ENCODE assay signal across 19 cellular contexts in the genomic region with DNA sequence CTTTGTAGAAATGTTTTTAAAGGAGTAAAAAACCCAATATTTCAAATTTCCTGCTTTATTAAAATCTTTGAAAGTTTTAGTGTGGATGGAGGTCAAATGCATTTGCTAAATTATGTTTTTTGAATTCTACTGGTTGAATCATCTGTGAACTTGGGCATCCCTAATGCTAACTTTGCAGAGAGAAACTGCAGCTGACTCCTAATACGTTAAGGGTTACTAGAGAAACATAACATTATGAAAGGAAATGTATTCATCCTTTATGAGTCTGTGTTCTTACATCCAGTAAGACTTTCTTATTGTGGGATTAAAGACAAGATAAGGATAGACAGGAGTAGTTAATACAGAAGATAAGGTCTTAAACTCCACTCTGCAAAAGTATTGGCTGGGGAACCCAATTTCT.
A peak's percentile ranks its signal among the peaks of the same experiment; 100 is the strongest.
DNase-seq lines count a peak whose midpoint lies in the region; ATAC-seq and TF ChIP-seq lines count a peak whose summit lies in the region.
"Had no signal": no experiment of that assay in that cellular context is flagged by ENCODE, and none has a peak within 500 bp of the region (broad histone marks: within the 10 kb centered on the region; RNA-seq: fewer than 3 reads in every experiment).

No MANE protein-coding gene starts in this region.

- no peaks in the 10 kb centered on the region for H4K20me1 ChIP-seq in SK-N-SH (ENCODE audit: insufficient read depth)
- H4K20me1 ChIP-seq: BLaER1 had no signal

- no peak for TF ChIP-seq RAD21 in SK-N-SH (IDR thresholded peaks at IDR 0.05; ENCODE audit: low read length)

- no peaks in the 10 kb centered on the region for H3K27me3 ChIP-seq in SK-N-SH (ENCODE audit: insufficient read depth)
- H3K27me3 ChIP-seq: BLaER1 had no signal

- POLR2A ChIA-PET in SK-N-SH (lab: Yijun Ruan, JAX): no interaction called here

- peaks cover 13% of the 10 kb centered on the region for H3F3A ChIP-seq in SK-N-SH (replicated peaks; ENCODE audit: insufficient read depth)

- TF ChIP-seq CTCF in AG10803 (conservative IDR thresholded peaks at IDR 0.05; ENCODE audit: low read length) (no peak), SK-N-SH (IDR thresholded peaks at IDR 0.05) (no peak), fibroblast of mammary gland (conservative IDR thresholded peaks at IDR 0.05; ENCODE audit: control insufficient read depth, insufficient read depth, low read depth, low read length) (no peak), mesothelial cell of epicardium (IDR thresholded peaks at IDR 0.05; ENCODE audit: unreplicated experiment) (no peak)

- H3K79me2 ChIP-seq in SK-N-SH (ENCODE audit: insufficient read depth): no peaks in the 10 kb centered on the region

- 0 out of 2 replicates have a peak overlapping the region, but pooled peaks have one; percentile 20 for H3K4me2 ChIP-seq in SK-N-SH
- H3K4me2 ChIP-seq: BLaER1 had no signal

- no peaks in the 10 kb centered on the region for H3K36me3 ChIP-seq in SK-N-SH (replicated peaks in 1 of 2; ENCODE audit: control insufficient read depth in 1 of 2, insufficient read depth in 2 of 2, low read length in 1 of 2)
- H3K36me3 ChIP-seq: BLaER1 had no signal

- H3K27ac ChIP-seq in SK-N-SH (ENCODE audit: low read depth in 2 of 2, low read length in 1 of 2): peak overlapping the region in 1 of 2 experiments; percentile 39; a peak in 2 of 4 replicates
- H3K27ac ChIP-seq: BLaER1 had no signal

- no peaks in the 10 kb centered on the region for H3K36me3 Mint-ChIP-seq in mesothelial cell of epicardium
- H3K36me3 Mint-ChIP-seq: CD4-positive, alpha-beta memory T cell had no signal

- H3K4me1 ChIP-seq in SK-N-SH (ENCODE audit: control insufficient read depth in 1 of 2, insufficient read depth in 2 of 2, low read depth in 1 of 2, low read length in 1 of 2): peaks cover 0 to 18% of the 10 kb centered on the region in 2 experiments; a peak in 3 of 4 replicates
- H3K4me1 ChIP-seq: BLaER1 had no signal

- WGBS in SK-N-SH (ENCODE audit: low lambda C conversion rate): 74% methylated on average over 1 of the region's 1 CpG

- CTCF ChIA-PET in SK-N-SH (lab: Yijun Ruan, JAX): interaction anchor here (4.2 kb wide), 1 partner anchor 22 kb away, joined by 16 read pairs; no protein-coding TSS in a partner anchor

- H3K4me1 Mint-ChIP-seq in mesothelial cell of epicardium: peaks cover 30% of the 10 kb centered on the region

- no peaks in the 10 kb centered on the region for H3K9me2 ChIP-seq in SK-N-SH

- no peaks in the 10 kb centered on the region for H3K27me3 Mint-ChIP-seq in mesothelial cell of epicardium (ENCODE audit: low read depth)

- no peak for TF ChIP-seq EP300 in SK-N-SH (IDR thresholded peaks at IDR 0.05; ENCODE audit: borderline replicate concordance in 1 of 2, low read depth in 1 of 2, low read length in 1 of 2)

- H3K9ac ChIP-seq in SK-N-SH: 0 out of 2 replicates have a peak overlapping the region, but pooled peaks have one; percentile 1
- H3K9ac ChIP-seq: BLaER1 had no signal

- no peaks in the 10 kb centered on the region for H3K9me3 Mint-ChIP-seq in mesothelial cell of epicardium
- H3K9me3 Mint-ChIP-seq: CD4-positive, alpha-beta memory T cell had no signal

- H3K4me3 Mint-ChIP-seq in mesothelial cell of epicardium: no peak overlapping the region
- H3K4me3 Mint-ChIP-seq: CD4-positive, alpha-beta memory T cell had no signal

- no peaks in the 10 kb centered on the region for H3K9me3 ChIP-seq in SK-N-SH
- H3K9me3 ChIP-seq: BLaER1 had no signal

- H2AFZ ChIP-seq in SK-N-SH (ENCODE audit: low read depth): no peak overlapping the region

- H3K4me3 ChIP-seq in AG10803 (ENCODE audit: low read length) (no peak overlapping the region), SK-N-SH (ENCODE audit: low read depth in 2 of 2, low read length in 1 of 2) (no peak overlapping the region), fibroblast of mammary gland (ENCODE audit: control insufficient read depth, low read depth, low read length) (no peak overlapping the region)
- H3K4me3 ChIP-seq: BLaER1 had no signal

- DNase-seq in AG10803 (ENCODE audit: low read depth) (peak; percentile 24), SK-N-SH (no peak), fibroblast of mammary gland (ENCODE audit: low read depth) (peak; percentile 17), mesothelial cell of epicardium (ENCODE audit: low spot score in 2 of 2, unreplicated experiment in 2 of 2) (no peak), DMS79 (lab: John Stamatoyannopoulos, UW) (no peak), anterior cingulate cortex (lab: John Stamatoyannopoulos, UW) (no peak)
- no peak for DNase-seq in stimulated activated naive CD4-positive, alpha-beta T cell treated with Interleukin-2 at 50 U/mL for 16 hours (lab: John Stamatoyannopoulos, UW)
- DNase-seq: CD4-positive, alpha-beta memory T cell; DMS153; EL; H7; Kasumi-1; NCI-H1105; NCI-H1694 treated with DMSO at 0.1 percent for 48 hours; NCI-H510A treated with DMSO at 0.1 percent for 48 hours; NCI-H774; SHP77 treated with DMSO at 0.1 percent for 48 hours had no signal

- peak overlapping the region; percentile 31 for H3K27ac Mint-ChIP-seq in mesothelial cell of epicardium
- H3K27ac Mint-ChIP-seq: CD4-positive, alpha-beta memory T cell had no signal

- ATAC-seq in GM21723 (IDR thresholded peaks at IDR 0.05; ENCODE audit: unreplicated experiment): no peak

TF ChIP-seq in SK-N-SH, 30 proteins besides CTCF, POLR2A, EP300 and RAD21:
- TF ChIP-seq, protein P1, sequence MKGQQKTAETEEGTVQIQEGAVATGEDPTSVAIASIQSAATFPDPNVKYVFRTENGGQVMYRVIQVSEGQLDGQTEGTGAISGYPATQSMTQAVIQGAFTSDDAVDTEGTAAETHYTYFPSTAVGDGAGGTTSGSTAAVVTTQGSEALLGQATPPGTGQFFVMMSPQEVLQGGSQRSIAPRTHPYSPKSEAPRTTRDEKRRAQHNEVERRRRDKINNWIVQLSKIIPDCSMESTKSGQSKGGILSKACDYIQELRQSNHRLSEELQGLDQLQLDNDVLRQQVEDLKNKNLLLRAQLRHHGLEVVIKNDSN (IDR thresholded peaks at IDR 0.05; ENCODE audit: borderline replicate concordance, low read depth): no peak
- TF ChIP-seq, protein P2, sequence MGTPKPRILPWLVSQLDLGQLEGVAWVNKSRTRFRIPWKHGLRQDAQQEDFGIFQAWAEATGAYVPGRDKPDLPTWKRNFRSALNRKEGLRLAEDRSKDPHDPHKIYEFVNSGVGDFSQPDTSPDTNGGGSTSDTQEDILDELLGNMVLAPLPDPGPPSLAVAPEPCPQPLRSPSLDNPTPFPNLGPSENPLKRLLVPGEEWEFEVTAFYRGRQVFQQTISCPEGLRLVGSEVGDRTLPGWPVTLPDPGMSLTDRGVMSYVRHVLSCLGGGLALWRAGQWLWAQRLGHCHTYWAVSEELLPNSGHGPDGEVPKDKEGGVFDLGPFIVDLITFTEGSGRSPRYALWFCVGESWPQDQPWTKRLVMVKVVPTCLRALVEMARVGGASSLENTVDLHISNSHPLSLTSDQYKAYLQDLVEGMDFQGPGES (IDR thresholded peaks at IDR 0.05; ENCODE audit: low read depth, low read length): no peak
- no peak for TF ChIP-seq MXI1 (IDR thresholded peaks at IDR 0.05; ENCODE audit: low read depth, low read length)
- TF ChIP-seq EZH2phosphoT487 (IDR thresholded peaks at IDR 0.05; ENCODE audit: borderline replicate concordance, low read depth): no peak
- TF ChIP-seq, protein P3, sequence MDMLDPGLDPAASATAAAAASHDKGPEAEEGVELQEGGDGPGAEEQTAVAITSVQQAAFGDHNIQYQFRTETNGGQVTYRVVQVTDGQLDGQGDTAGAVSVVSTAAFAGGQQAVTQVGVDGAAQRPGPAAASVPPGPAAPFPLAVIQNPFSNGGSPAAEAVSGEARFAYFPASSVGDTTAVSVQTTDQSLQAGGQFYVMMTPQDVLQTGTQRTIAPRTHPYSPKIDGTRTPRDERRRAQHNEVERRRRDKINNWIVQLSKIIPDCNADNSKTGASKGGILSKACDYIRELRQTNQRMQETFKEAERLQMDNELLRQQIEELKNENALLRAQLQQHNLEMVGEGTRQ (IDR thresholded peaks at IDR 0.05; ENCODE audit: borderline replicate concordance, low read depth, low read length): no peak
- no peak for TF ChIP-seq FOXJ3 (CRISPR knock-in tag; IDR thresholded peaks at IDR 0.05)
- no peak for TF ChIP-seq RFX5 (IDR thresholded peaks at IDR 0.05; ENCODE audit: low read length)
- TF ChIP-seq TCF12 (IDR thresholded peaks at IDR 0.05): no peak
- TF ChIP-seq GATA2 (CRISPR knock-in tag; IDR thresholded peaks at IDR 0.05): no peak
- no peak for TF ChIP-seq SMC3 (IDR thresholded peaks at IDR 0.05; ENCODE audit: low read depth, low read length)
- TF ChIP-seq, protein P4, sequence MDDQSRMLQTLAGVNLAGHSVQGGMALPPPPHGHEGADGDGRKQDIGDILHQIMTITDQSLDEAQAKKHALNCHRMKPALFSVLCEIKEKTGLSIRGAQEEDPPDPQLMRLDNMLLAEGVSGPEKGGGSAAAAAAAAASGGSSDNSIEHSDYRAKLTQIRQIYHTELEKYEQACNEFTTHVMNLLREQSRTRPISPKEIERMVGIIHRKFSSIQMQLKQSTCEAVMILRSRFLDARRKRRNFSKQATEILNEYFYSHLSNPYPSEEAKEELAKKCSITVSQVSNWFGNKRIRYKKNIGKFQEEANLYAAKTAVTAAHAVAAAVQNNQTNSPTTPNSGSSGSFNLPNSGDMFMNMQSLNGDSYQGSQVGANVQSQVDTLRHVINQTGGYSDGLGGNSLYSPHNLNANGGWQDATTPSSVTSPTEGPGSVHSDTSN (IDR thresholded peaks at IDR 0.05): no peak
- no peak for TF ChIP-seq NRF1 (IDR thresholded peaks at IDR 0.05; ENCODE audit: low read depth, low read length)
- no peak for TF ChIP-seq ELF1 (IDR thresholded peaks at IDR 0.05)
- no peak for TF ChIP-seq NFIC (IDR thresholded peaks at IDR 0.05; ENCODE audit: borderline replicate concordance)
- no peak for TF ChIP-seq CHD2 (IDR thresholded peaks at IDR 0.05; ENCODE audit: low read length, partially characterized antibody)
- TF ChIP-seq POLR2AphosphoS5 (IDR thresholded peaks at IDR 0.05; ENCODE audit: low read depth, low read length): no peak

Comparison
In these comparisons a context has a peak if more than half of its experiments do, and no peak if none do; other contexts are left out.
1. DNase-seq: peak in AG10803 (single experiment) and fibroblast of mammary gland (single experiment); none in SK-N-SH (single experiment), mesothelial cell of epicardium (0 of 2), stimulated activated naive CD4-positive, alpha-beta T cell treated with Interleukin-2 at 50 U/mL for 16 hours (single experiment), DMS79 (single experiment) and anterior cingulate cortex (0 of 58).